In the genomic region with DNA sequence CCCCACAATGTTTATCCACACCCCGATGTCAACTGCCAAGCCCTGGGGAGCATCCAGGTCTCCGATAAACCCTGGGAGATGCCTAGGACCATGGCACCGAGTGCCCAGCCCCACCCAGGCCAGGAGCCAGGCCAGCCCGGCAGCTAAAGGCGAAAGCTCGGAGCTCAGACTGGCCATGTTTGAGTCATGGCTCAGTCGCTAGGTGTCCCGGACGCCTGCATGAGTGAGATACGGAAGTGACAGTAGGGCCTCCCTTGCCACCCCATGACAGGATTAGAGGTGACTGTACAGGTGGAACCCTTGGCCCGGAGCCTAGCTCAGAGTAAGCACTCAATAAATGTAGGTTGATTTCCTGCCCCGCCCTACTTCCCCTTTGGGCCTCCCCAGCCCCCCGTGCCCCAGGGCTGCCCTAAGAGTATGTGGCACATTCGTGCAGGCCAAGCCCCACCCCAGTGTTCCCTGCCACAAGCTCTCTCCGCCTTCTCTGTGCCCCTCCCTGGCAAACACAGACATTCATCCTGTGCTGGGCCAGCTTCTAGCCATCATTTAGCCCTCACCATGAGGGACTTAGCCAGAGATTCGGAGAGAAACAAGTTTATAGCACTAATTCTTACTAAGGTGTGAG, we compare ENCODE assay signal across 8 cellular contexts. TPM values are rescaled to one million over a fixed set of nuclear protein-coding genes. Genes with fewer than 3 reads are reported as not detected.
DNase-seq lines count a peak whose midpoint lies in the region; ATAC-seq and TF ChIP-seq lines count a peak whose summit lies in the region.

No MANE protein-coding gene starts in this region.

- CTCF ChIA-PET in activated CD4-positive, alpha-beta T cell treated with anti-CD3 and anti-CD28 coated beads for 36 hours (lab: Charles Lee): interaction anchor here (0.5 to 2.4 kb wide), 7 partner anchors 10 to 122 kb away, joined by 3 to 13 read pairs (median 4); a partner anchor contains a TSS

- intact Hi-C loops in activated CD4-positive, alpha-beta T cell treated with anti-CD3 and anti-CD28 coated beads for 36 hours (cut with DNase I, micrococcal nuclease): loop anchor here (1.0 to 10.0 kb wide), 8 partner anchors 8 to 1696 kb away; a partner anchor contains a TSS
- intact Hi-C loops in colonic mucosa (cut with DNase I) (no loop called here), posterior vena cava (cut with DNase I) (no loop called here), aorta (cut with DNase I) (no loop called here)

- no peaks in the 10 kb centered on the region for H3K36me3 Mint-ChIP-seq in activated CD4-positive, alpha-beta T cell treated with anti-CD3 and anti-CD28 coated beads for 36 hours (ENCODE audit: low read depth)

- H3K27ac Mint-ChIP-seq in activated CD4-positive, alpha-beta T cell treated with anti-CD3 and anti-CD28 coated beads for 36 hours: no peak overlapping the region

- H3K4me3 ChIP-seq in colonic mucosa (peak overlapping the region; percentile 29), aorta (ENCODE audit: low read length in 2 of 2) (peak overlapping the region; percentile 76 to 80)

- no peaks in the 10 kb centered on the region for H3K27me3 Mint-ChIP-seq in activated CD4-positive, alpha-beta T cell treated with anti-CD3 and anti-CD28 coated beads for 36 hours

- no peaks in the 10 kb centered on the region for H3K27me3 ChIP-seq in colonic mucosa
- no peaks in the 10 kb centered on the region for H3K27me3 ChIP-seq in aorta (ENCODE audit: control insufficient read depth in 1 of 2, insufficient read depth in 2 of 2, low read length in 1 of 2)

- H3K4me1 ChIP-seq in colonic mucosa: peaks cover 18% of the 10 kb centered on the region
- no peaks in the 10 kb centered on the region for H3K4me1 ChIP-seq in aorta (ENCODE audit: control insufficient read depth in 1 of 2, insufficient read depth in 2 of 2, low read length in 2 of 2)

- H3K36me3 ChIP-seq in colonic mucosa (no peaks in the 10 kb centered on the region), aorta (ENCODE audit: control insufficient read depth in 1 of 2, insufficient read depth in 2 of 2, low read length in 1 of 2) (no peaks in the 10 kb centered on the region)

- H3K9ac ChIP-seq in colonic mucosa (ENCODE audit: low read depth in 2 of 2, low read length in 2 of 2): peak overlapping the region; percentile 77 to 87

- H3K9me3 ChIP-seq in colonic mucosa: no peaks in the 10 kb centered on the region
- H3K9me3 ChIP-seq in aorta (ENCODE audit: control insufficient read depth, low read length): no peaks in the 10 kb centered on the region

- POLR2A ChIA-PET in activated CD4-positive, alpha-beta T cell treated with anti-CD3 and anti-CD28 coated beads for 36 hours (lab: Charles Lee): interaction anchor here (0.6 to 1.6 kb wide), 6 partner anchors 25 to 710 kb away, joined by 3 to 7 read pairs (median 3); a partner anchor contains a TSS

- TF ChIP-seq CTCF in colonic mucosa (IDR thresholded peaks at IDR 0.05): no peak

- H3K4me3 Mint-ChIP-seq in activated CD4-positive, alpha-beta T cell treated with anti-CD3 and anti-CD28 coated beads for 36 hours: no peak overlapping the region

- 5% methylated on average over 16 of the region's 16 CpGs for WGBS in aorta, 2 donors

- H3K9me3 Mint-ChIP-seq in activated CD4-positive, alpha-beta T cell treated with anti-CD3 and anti-CD28 coated beads for 36 hours (ENCODE audit: low read depth): no peaks in the 10 kb centered on the region

- DNase-seq in CMK (ENCODE audit: low read depth) (peak; percentile 82), colonic mucosa (peak; percentile 96), posterior vena cava (ENCODE audit: low spot score) (peak; percentile 92), aorta (peak; percentile 79 to 89), NCI-H1417 (lab: John Stamatoyannopoulos, UW) (no peak)
- DNase-seq in activated CD4-positive, alpha-beta T cell treated with anti-CD3 and anti-CD28 coated beads for 36 hours: peak; percentile 92

- peak overlapping the region; percentile 97 for H3K27ac ChIP-seq in colonic mucosa
- H3K27ac ChIP-seq in aorta (ENCODE audit: low read depth in 1 of 2, low read length in 2 of 2): peak overlapping the region in 1 of 2 donors; percentile 72

- peak; percentile 58 for ATAC-seq in HG03571 (IDR thresholded peaks at IDR 0.05; ENCODE audit: unreplicated experiment)
- ATAC-seq in activated CD4-positive, alpha-beta T cell treated with anti-CD3 and anti-CD28 coated beads for 36 hours: peak; percentile 97
- peak; percentile 67 for ATAC-seq in aorta (ENCODE audit: low FRiP score)
- ATAC-seq in HG02884 (IDR thresholded peaks at IDR 0.05; ENCODE audit: unreplicated experiment): no peak

- peaks cover 42% of the 10 kb centered on the region for H3K4me1 Mint-ChIP-seq in activated CD4-positive, alpha-beta T cell treated with anti-CD3 and anti-CD28 coated beads for 36 hours

RNA-seq across cellular contexts. Expression of a gene that starts 5.8 kb away (rescaled TPM):
- 100 to 1,000 TPM; 362 to 416 TPM for total RNA-seq in activated CD4-positive, alpha-beta T cell treated with anti-CD3 and anti-CD28 coated beads for 36 hours
- total RNA-seq in colonic mucosa: 100 to 1,000 TPM; 261 to 388 TPM
- 1,000 to 10,000 TPM; 1,050 to 1,475 TPM for total RNA-seq in posterior vena cava
- total RNA-seq in aorta: 1,000 to 10,000 TPM in 1 of 2 donors, 100 to 1,000 TPM in 1; 695 to 1,409 TPM
- polyA plus RNA-seq in aorta: 100 to 1,000 TPM; 800 to 937 TPM

RNA-seq across cellular contexts. Expression of a gene that starts 41.2 kb away (rescaled TPM):
- 100 to 1,000 TPM; 165 to 218 TPM for total RNA-seq in activated CD4-positive, alpha-beta T cell treated with anti-CD3 and anti-CD28 coated beads for 36 hours
- total RNA-seq in colonic mucosa (100 to 1,000 TPM; 127 to 145 TPM), posterior vena cava (10 to 100 TPM; 53.5 to 58.3 TPM), aorta (10 to 100 TPM; 51.3 to 56.7 TPM)
- 10 to 100 TPM; 17.6 to 30.3 TPM for polyA plus RNA-seq in aorta

Comparison
In these comparisons a context has a peak if more than half of its experiments do, and no peak if none do; other contexts are left out.
1. DNase-seq: peak in CMK (single experiment), activated CD4-positive, alpha-beta T cell treated with anti-CD3 and anti-CD28 coated beads for 36 hours (single experiment), colonic mucosa (single experiment), posterior vena cava (single experiment) and aorta (2 of 2); none in NCI-H1417 (0 of 3).
2. intact Hi-C loops: an anchor here in activated CD4-positive, alpha-beta T cell treated with anti-CD3 and anti-CD28 coated beads for 36 hours (1.0 to 10.0 kb wide); none called in colonic mucosa, posterior vena cava and aorta.